In genomic region chr10:104216631-104217030, GRCh38 we compare ENCODE assay signal across 1 cellular context.
TF ChIP-seq lines count a peak whose summit lies in the region.

No MANE protein-coding gene starts in this region.

TF ChIP-seq in K562, 482 proteins besides CTCF, POLR2A, EP300 and RAD21:
- TF ChIP-seq HMG20B (CRISPR knock-in tag; IDR thresholded peaks at IDR 0.05) (no peak), SAFB2 (IDR thresholded peaks at IDR 0.05; ENCODE audit: borderline replicate concordance, low read depth, low read length, severe bottlenecking) (no peak), ZNF518B (CRISPR knock-in tag; IDR thresholded peaks at IDR 0.05) (no peak), ZFP36 (IDR thresholded peaks at IDR 0.05; ENCODE audit: low read depth, low read length, partially characterized antibody) (peak; percentile 63), ZNF121 (CRISPR knock-in tag; conservative IDR thresholded peaks at IDR 0.05) (no peak)
